ENCODE assay signal across 9 cellular contexts in the genomic region with DNA sequence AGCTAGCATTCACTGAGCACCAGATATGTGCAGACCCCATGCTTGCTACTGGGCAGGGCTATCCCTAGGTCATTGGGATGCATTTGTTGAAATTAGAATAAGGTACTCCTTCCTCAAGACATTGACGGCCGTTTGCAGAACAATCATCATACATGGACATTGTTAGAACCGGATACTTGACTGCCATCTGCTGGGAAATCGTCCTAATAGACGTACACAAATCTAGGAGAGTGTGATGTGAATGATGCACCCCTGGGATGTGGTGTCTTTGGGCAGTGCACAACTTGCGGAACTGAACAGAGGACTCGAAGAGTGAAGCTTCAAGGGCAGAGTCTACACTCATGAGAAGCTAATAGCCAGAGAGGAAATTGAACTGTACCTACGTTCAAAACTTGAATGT. TPM values are rescaled to one million over a fixed set of nuclear protein-coding genes. Genes with fewer than 3 reads are reported as not detected.
DNase-seq lines count a peak whose midpoint lies in the region; ATAC-seq and TF ChIP-seq lines count a peak whose summit lies in the region.
"Had no signal": no experiment of that assay in that cellular context is flagged by ENCODE, and none has a peak within 500 bp of the region (broad histone marks: within the 10 kb centered on the region; RNA-seq: fewer than 3 reads in every experiment).

No MANE protein-coding gene starts in this region.

- H4K20me1 ChIP-seq in GM23248 (ENCODE audit: insufficient read depth) (no peaks in the 10 kb centered on the region), OCI-LY7 (ENCODE audit: insufficient read depth, low read length) (no peaks in the 10 kb centered on the region)

- H3K27me3 ChIP-seq in GM23248 (replicated peaks; ENCODE audit: insufficient read depth): no peaks in the 10 kb centered on the region

- no peak overlapping the region for H3K4me3 Mint-ChIP-seq in CD14-positive monocyte
- H3K4me3 Mint-ChIP-seq in type B pancreatic cell: no peak overlapping the region
- H3K4me3 Mint-ChIP-seq: IgD-negative memory B cell had no signal

- POLR2A ChIA-PET in OCI-LY7 (lab: Charles Lee): no interaction called here

- H3K27ac ChIP-seq in GM23248 (no peak overlapping the region), OCI-LY7 (ENCODE audit: low read depth, low read length, poor library complexity, severe bottlenecking) (no peak overlapping the region)

- no peak for ATAC-seq in HG03571 (IDR thresholded peaks at IDR 0.05; ENCODE audit: unreplicated experiment)

- H3K4me1 ChIP-seq in GM23248 (ENCODE audit: insufficient read depth) (no peaks in the 10 kb centered on the region), OCI-LY7 (ENCODE audit: insufficient read depth, low read length, poor library complexity, severe bottlenecking) (no peaks in the 10 kb centered on the region)

- H2AFZ ChIP-seq in GM23248 (no peak overlapping the region), OCI-LY7 (ENCODE audit: low read length) (no peak overlapping the region)

- H3K36me3 ChIP-seq in GM23248 (ENCODE audit: low read depth): no peaks in the 10 kb centered on the region
- H3K36me3 ChIP-seq in OCI-LY7 (ENCODE audit: insufficient read depth, low read length): no peaks in the 10 kb centered on the region

- H3K4me2 ChIP-seq in GM23248 (ENCODE audit: unreplicated experiment) (no peak overlapping the region), OCI-LY7 (ENCODE audit: low read length) (no peak overlapping the region)

- H3K27ac Mint-ChIP-seq in CD14-positive monocyte: no peak overlapping the region
- no peak overlapping the region for H3K27ac Mint-ChIP-seq in type B pancreatic cell
- H3K27ac Mint-ChIP-seq: IgD-negative memory B cell had no signal

- peak; percentile 25 for TF ChIP-seq CTCF in CD14-positive monocyte (IDR thresholded peaks at IDR 0.05)
- peak; percentile 66 for TF ChIP-seq CTCF in OCI-LY7 (conservative IDR thresholded peaks at IDR 0.05; ENCODE audit: low read length)
- TF ChIP-seq CTCF in type B pancreatic cell (conservative IDR thresholded peaks at IDR 0.05): peak; percentile 62

- 18 to 25% methylated on average over 8 of the region's 8 CpGs for WGBS in GM23248 (ENCODE audit: low coverage in 1 of 2, low lambda C conversion rate in 2 of 2, missing lambda C conversion rate in 2 of 2), 2 experiments

- no TSS peak for BruUV-seq in OCI-LY7 (replicated peaks; lab: Mats Ljungman, UMichigan)

- in situ Hi-C loops in GM23248 (cut with MboI): no loop called here

- H3K27me3 Mint-ChIP-seq in CD14-positive monocyte (ENCODE audit: low read depth in 3 of 3): peaks cover 8 to 17% (median 16%) of the 10 kb centered on the region in 3 donors
- H3K27me3 Mint-ChIP-seq in type B pancreatic cell: peaks cover 5% of the 10 kb centered on the region

- intact Hi-C loops in CD14-positive monocyte (cut with micrococcal nuclease): no loop called here
- intact Hi-C loops in OCI-LY7 (cut with micrococcal nuclease; ENCODE audit: unreplicated experiment): loop anchor here (10.0 kb wide), 2 partner anchors 413 to 557 kb away; no protein-coding TSS in a partner anchor

- H3K9me2 ChIP-seq in GM23248 (ENCODE audit: insufficient read depth) (no peaks in the 10 kb centered on the region), OCI-LY7 (ENCODE audit: insufficient read depth, low read length) (no peaks in the 10 kb centered on the region)

- no peak overlapping the region for H3K4me3 ChIP-seq in GM23248
- H3K4me3 ChIP-seq in OCI-LY7 (ENCODE audit: low read depth, low read length, poor library complexity, severe bottlenecking): no peak overlapping the region

- H3K4me1 Mint-ChIP-seq in CD14-positive monocyte (peaks cover under 1% of the 10 kb centered on the region), type B pancreatic cell (ENCODE audit: unreplicated experiment) (peaks cover 8% of the 10 kb centered on the region)

- DNase-seq in CD14-positive monocyte (ENCODE audit: low spot score): no peak
- peak; percentile 67 for DNase-seq in GM23248
- peak; percentile 48 for DNase-seq in OCI-LY7 (ENCODE audit: low spot score)
- peak; percentile 31 for DNase-seq in epidermal melanocyte (ENCODE audit: insufficient read length, low spot score)
- no peak for DNase-seq in type B pancreatic cell (ENCODE audit: extremely low spot score, unreplicated experiment)
- no peak for DNase-seq in occipital lobe (lab: John Stamatoyannopoulos, UW)
- DNase-seq in middle frontal gyrus (ENCODE audit: extremely low spot score, low spot score): no peak

- H3K9me3 Mint-ChIP-seq in CD14-positive monocyte: no peaks in the 10 kb centered on the region
- H3K9me3 Mint-ChIP-seq in type B pancreatic cell: no peaks in the 10 kb centered on the region
- H3K9me3 Mint-ChIP-seq: IgD-negative memory B cell had no signal

- H3K79me2 ChIP-seq in GM23248 (ENCODE audit: insufficient read depth) (no peaks in the 10 kb centered on the region), OCI-LY7 (ENCODE audit: insufficient read depth, low read depth, low read length) (no peaks in the 10 kb centered on the region)

- CTCF ChIA-PET in OCI-LY7 (lab: Charles Lee; ENCODE audit: unreplicated experiment): no interaction called here

- H3K9ac ChIP-seq in GM23248: no peak overlapping the region

- H3K9me3 ChIP-seq in GM23248 (ENCODE audit: low read depth): no peaks in the 10 kb centered on the region
- H3K9me3 ChIP-seq in OCI-LY7 (ENCODE audit: low read length): no peaks in the 10 kb centered on the region

- H3K36me3 Mint-ChIP-seq in CD14-positive monocyte: no peaks in the 10 kb centered on the region
- no peaks in the 10 kb centered on the region for H3K36me3 Mint-ChIP-seq in type B pancreatic cell
- H3K36me3 Mint-ChIP-seq: IgD-negative memory B cell had no signal

- H3F3A ChIP-seq in GM23248 (ENCODE audit: insufficient read depth): no peaks in the 10 kb centered on the region

RNA-seq across cellular contexts. Expression of gene MYO18B, which starts 35.9 kb away (rescaled TPM):
- not detected for polyA plus RNA-seq in CD14-positive monocyte
- not detected in 2 replicates for total RNA-seq in GM23248 (2014; rRNA removed; shearing (Covaris generic))
- not detected in 2 replicates for polyA plus RNA-seq in GM23248 (2016; fragmentation: Nextera tagmentation; extraction: Ambion mirVana)
- not detected in 2 replicates for total RNA-seq in OCI-LY7 (2014; rRNA removed; shearing (Covaris generic))
- not detected in 2 replicates for total RNA-seq in OCI-LY7 (2022)
- total RNA-seq in type B pancreatic cell (ENCODE audit: low replicate concordance): 0.10 and 0.62 TPM in 2 replicates
- total RNA-seq in occipital lobe: 0.31 TPM
- polyA plus RNA-seq: IgD-negative memory B cell had no signal

Comparison
In these comparisons a context has a peak if more than half of its experiments do, and no peak if none do; other contexts are left out.
1. DNase-seq: peak in GM23248 (single experiment), OCI-LY7 (single experiment) and epidermal melanocyte (single experiment); none in CD14-positive monocyte (single experiment), type B pancreatic cell (single experiment), occipital lobe (single experiment) and middle frontal gyrus (single experiment).
2. Peak in every context shown above with its lines, with median percentiles within 50 percentile points of each other: CTCF ChIP-seq.